In genomic region chr12:39772708-39773665, GRCh38 we compare ENCODE assay signal across 13 cellular contexts.
"Had no signal": no experiment of that assay in that cellular context is flagged by ENCODE, and none has a peak within 500 bp of the region (broad histone marks: within the 10 kb centered on the region; RNA-seq: fewer than 3 reads in every experiment).

No MANE protein-coding gene starts in this region.

- H3K27ac ChIP-seq: heart right ventricle, right lobe of liver, SJSA1, upper lobe of right lung had no signal

- H3K4me3 Mint-ChIP-seq: activated CD4-positive, alpha-beta T cell treated with anti-CD3 and anti-CD28 coated beads, Interleukin-2, amount 10 ng/mL, durations not matched to agents 7 days and 5 days; activated naive CD8-positive, alpha-beta T cell treated with anti-CD3 and anti-CD28 coated beads for 36 hours; activated T-helper 1 cell treated with anti-CD3 and anti-CD28 coated beads, Interleukin-12 subunit alpha, Interleukin-12 subunit beta, Interleukin-2, Interleukin-4 antibody, amounts not matched to agents 30 ng/mL and 10 ng/mL and 1 ng/mL, durations not matched to agents 14 hours and 24 hours and 36 hours; memory B cell; nephron; stimulated activated naive CD8-positive, alpha-beta T cell treated with anti-CD3 and anti-CD28 coated beads, Interleukin-15, amount 100 ng/mL, for 72 hours had no signal

- H3K4me1 ChIP-seq: heart right ventricle, right lobe of liver, SJSA1, upper lobe of right lung had no signal

- H3K36me3 Mint-ChIP-seq: activated naive CD8-positive, alpha-beta T cell treated with anti-CD3 and anti-CD28 coated beads for 36 hours had no signal

- H3K4me3 ChIP-seq: heart right ventricle, right lobe of liver, SJSA1, upper lobe of right lung had no signal

- H3K27me3 ChIP-seq: heart right ventricle, right lobe of liver, SJSA1, upper lobe of right lung had no signal

- H3K36me3 ChIP-seq: heart right ventricle, right lobe of liver, SJSA1, upper lobe of right lung had no signal

- H3K9me3 Mint-ChIP-seq: activated CD4-positive, alpha-beta T cell treated with anti-CD3 and anti-CD28 coated beads, Interleukin-2, amount 10 ng/mL, durations not matched to agents 7 days and 5 days; activated naive CD8-positive, alpha-beta T cell treated with anti-CD3 and anti-CD28 coated beads for 36 hours; activated T-helper 1 cell treated with anti-CD3 and anti-CD28 coated beads, Interleukin-12 subunit alpha, Interleukin-12 subunit beta, Interleukin-2, Interleukin-4 antibody, amounts not matched to agents 30 ng/mL and 10 ng/mL and 1 ng/mL, durations not matched to agents 14 hours and 24 hours and 36 hours; memory B cell; nephron; stimulated activated naive CD8-positive, alpha-beta T cell treated with anti-CD3 and anti-CD28 coated beads, Interleukin-15, amount 100 ng/mL, for 72 hours had no signal

- ATAC-seq: esophagus mucosa; right lobe of liver; stimulated activated naive CD8-positive, alpha-beta T cell treated with anti-CD3 and anti-CD28 coated beads, Interleukin-15, amount 100 ng/mL, for 72 hours; upper lobe of right lung had no signal

- H3K27ac Mint-ChIP-seq: activated CD4-positive, alpha-beta T cell treated with anti-CD3 and anti-CD28 coated beads, Interleukin-2, amount 10 ng/mL, durations not matched to agents 7 days and 5 days; activated naive CD8-positive, alpha-beta T cell treated with anti-CD3 and anti-CD28 coated beads for 36 hours; activated T-helper 1 cell treated with anti-CD3 and anti-CD28 coated beads, Interleukin-12 subunit alpha, Interleukin-12 subunit beta, Interleukin-2, Interleukin-4 antibody, amounts not matched to agents 30 ng/mL and 10 ng/mL and 1 ng/mL, durations not matched to agents 14 hours and 24 hours and 36 hours; memory B cell; nephron; progenitor cell of endocrine pancreas; stimulated activated naive CD8-positive, alpha-beta T cell treated with anti-CD3 and anti-CD28 coated beads, Interleukin-15, amount 100 ng/mL, for 72 hours had no signal

- DNase-seq: activated CD4-positive, alpha-beta T cell treated with anti-CD3 and anti-CD28 coated beads, Interleukin-2, amount 10 ng/mL, durations not matched to agents 7 days and 5 days; activated naive CD8-positive, alpha-beta T cell treated with anti-CD3 and anti-CD28 coated beads for 36 hours; aorta; heart right ventricle; right lobe of liver; stimulated activated naive CD8-positive, alpha-beta T cell treated with anti-CD3 and anti-CD28 coated beads, Interleukin-15, amount 100 ng/mL, for 72 hours; upper lobe of right lung had no signal

- H3K9me3 ChIP-seq: heart right ventricle, right lobe of liver, SJSA1, upper lobe of right lung had no signal

- H3K4me1 Mint-ChIP-seq: activated CD4-positive, alpha-beta T cell treated with anti-CD3 and anti-CD28 coated beads, Interleukin-2, amount 10 ng/mL, durations not matched to agents 7 days and 5 days; activated naive CD8-positive, alpha-beta T cell treated with anti-CD3 and anti-CD28 coated beads for 36 hours; memory B cell; nephron; stimulated activated naive CD8-positive, alpha-beta T cell treated with anti-CD3 and anti-CD28 coated beads, Interleukin-15, amount 100 ng/mL, for 72 hours had no signal

- H3K27me3 Mint-ChIP-seq: activated CD4-positive, alpha-beta T cell treated with anti-CD3 and anti-CD28 coated beads, Interleukin-2, amount 10 ng/mL, durations not matched to agents 7 days and 5 days; activated naive CD8-positive, alpha-beta T cell treated with anti-CD3 and anti-CD28 coated beads for 36 hours; memory B cell; progenitor cell of endocrine pancreas; stimulated activated naive CD8-positive, alpha-beta T cell treated with anti-CD3 and anti-CD28 coated beads, Interleukin-15, amount 100 ng/mL, for 72 hours had no signal
